ENCODE assay signal across 8 cellular contexts in genomic region chr9:98943682-98944129, GRCh38. TPM values are rescaled to one million over a fixed set of nuclear protein-coding genes. Genes with fewer than 3 reads are reported as not detected.
DNase-seq lines count a peak whose midpoint lies in the region; ATAC-seq and TF ChIP-seq lines count a peak whose summit lies in the region.

Gene COL15A1, plus strand, starts transcription at chr9:98943907. Its CDS starts 155 bp downstream, at chr9:98944062.

- H3K23me2 ChIP-seq in H9 (ENCODE audit: insufficient read length, low read depth, low read length, poor library complexity, severe bottlenecking) = peaks cover 7% of the 10 kb centered on the region

- H2BK15ac ChIP-seq in H9 (ENCODE audit: low read depth, low read length) = no peak within 1 kb of the TSS; the same call in 1 of the 2 replicates

- POLR2A ChIA-PET in RWPE1 (lab: Yijun Ruan, JAX; ENCODE audit: low non-redundant PET) = no interaction called here

- H3K27ac ChIP-seq in H9 (ENCODE audit: insufficient read length, low read depth, low read length) (no peak within 1 kb of the TSS), left ventricle myocardium inferior (replicated peaks) (peak within 1 kb of the TSS; percentile 93), sigmoid colon (peak within 1 kb of the TSS; percentile 85 to 89 (median 87)), RWPE1 (no peak within 1 kb of the TSS)

- H3K9ac ChIP-seq in H9 (ENCODE audit: extremely low read depth, insufficient read length, low read length) = no peak within 1 kb of the TSS

- H3K4me2 ChIP-seq in H9 (ENCODE audit: insufficient read depth, insufficient read length, low read length) = peak within 1 kb of the TSS; percentile 79

- peaks cover 23 to 31% of the 10 kb centered on the region in 2 experiments for H3K4me1 Mint-ChIP-seq in H9

- H4K8ac ChIP-seq in H9 (replicated peaks; ENCODE audit: insufficient read length, low read depth, low read length) = no peak within 1 kb of the TSS

- H2BK12ac ChIP-seq in H9 (ENCODE audit: insufficient read length, low read depth, low read length) = no peak within 1 kb of the TSS

- H4K5ac ChIP-seq in H9 (ENCODE audit: insufficient read length, low read depth, low read length) = no peak within 1 kb of the TSS

- TF ChIP-seq POLR2A in sigmoid colon (IDR thresholded peaks at IDR 0.05) = no peak

- no peak for TF ChIP-seq CTCF in H9 (conservative IDR thresholded peaks at IDR 0.05)
- TF ChIP-seq CTCF in WI38 (IDR thresholded peaks at IDR 0.05; ENCODE audit: low read depth, low read length) = no peak
- no peak for TF ChIP-seq CTCF in left ventricle myocardium inferior (IDR thresholded peaks at IDR 0.05; ENCODE audit: borderline replicate concordance)
- no peak for TF ChIP-seq CTCF in sigmoid colon (IDR thresholded peaks at IDR 0.05)
- TF ChIP-seq CTCF in RWPE1 (conservative IDR thresholded peaks at IDR 0.05; ENCODE audit: low read depth) = no peak

- no peaks in the 10 kb centered on the region for H3K79me2 ChIP-seq in H9 (ENCODE audit: insufficient read depth, low read length)

- H3K14ac ChIP-seq in H9 (ENCODE audit: insufficient read depth, low read length) = peak within 1 kb of the TSS; percentile 27; the same call in 1 of the 2 replicates

- H2AK5ac ChIP-seq in H9 (ENCODE audit: insufficient read length, low read length) = no peak within 1 kb of the TSS

- H3K27me3 Mint-ChIP-seq in H9 (ENCODE audit: low read depth) = peaks cover 84% of the 10 kb centered on the region

- no peak within 1 kb of the TSS for H2BK20ac ChIP-seq in H9 (ENCODE audit: low read depth, low read length, poor library complexity, severe bottlenecking)

- H4K91ac ChIP-seq in H9 (ENCODE audit: insufficient read length, low read depth, low read length) = no peak within 1 kb of the TSS

- H3K9me3 ChIP-seq in H9 (ENCODE audit: control insufficient read depth, low read depth, low read length) (no peaks in the 10 kb centered on the region), left ventricle myocardium inferior (replicated peaks) (no peaks in the 10 kb centered on the region), sigmoid colon (no peaks in the 10 kb centered on the region)

- no peak within 1 kb of the TSS for H2AFZ ChIP-seq in H9 (ENCODE audit: low read length)

- H3K36me3 Mint-ChIP-seq in H9 (ENCODE audit: insufficient read depth in 1 of 3, low read depth in 3 of 3) = no peaks in the 10 kb centered on the region

- no peak within 1 kb of the TSS for H3K4ac ChIP-seq in H9 (ENCODE audit: low read depth, low read length)

- H3K56ac ChIP-seq in H9 (ENCODE audit: insufficient read length, low read depth, low read length) = no peak within 1 kb of the TSS

- TF ChIP-seq EP300 in sigmoid colon (IDR thresholded peaks at IDR 0.05) = no peak

- H4K20me1 ChIP-seq in H9 (ENCODE audit: control insufficient read depth, insufficient read depth, insufficient read length) = no peaks in the 10 kb centered on the region

- H3T11ph ChIP-seq in H9 (ENCODE audit: low read length) = no peak within 1 kb of the TSS

- H3K79me1 ChIP-seq in H9 (ENCODE audit: insufficient read depth, low read depth, low read length, poor library complexity, severe bottlenecking) = no peaks in the 10 kb centered on the region

- peaks cover 35% of the 10 kb centered on the region for H3K27me3 ChIP-seq in H9 (ENCODE audit: insufficient read depth, low read length)
- peaks cover 16% of the 10 kb centered on the region for H3K27me3 ChIP-seq in left ventricle myocardium inferior (ENCODE audit: low read depth)
- H3K27me3 ChIP-seq in sigmoid colon = no peaks in the 10 kb centered on the region

- no peak within 1 kb of the TSS for H2BK5ac ChIP-seq in H9 (ENCODE audit: insufficient read length, low read length)

- H3K36me3 ChIP-seq in left ventricle myocardium inferior = no peaks in the 10 kb centered on the region
- H3K36me3 ChIP-seq in sigmoid colon = no peaks in the 10 kb centered on the region

- H3K27ac Mint-ChIP-seq in H9 = no peak within 1 kb of the TSS

- CTCF ChIA-PET in RWPE1 (lab: Yijun Ruan, JAX) = no interaction called here

- H2BK120ac ChIP-seq in H9 (ENCODE audit: low read depth, low read length, poor library complexity, severe bottlenecking) = no peak within 1 kb of the TSS

- no peaks in the 10 kb centered on the region for H3K9me3 Mint-ChIP-seq in H9

- H3K4me3 Mint-ChIP-seq in H9 = peak within 1 kb of the TSS; percentile 67 to 83

- H3K4me3 ChIP-seq in WI38 (ENCODE audit: low read depth, low read length) = peak within 1 kb of the TSS; percentile 67
- H3K4me3 ChIP-seq in left ventricle myocardium inferior = peak within 1 kb of the TSS; percentile 87
- peak within 1 kb of the TSS; percentile 64 to 78 (median 70) for H3K4me3 ChIP-seq in sigmoid colon

- H3K18ac ChIP-seq in H9 (ENCODE audit: insufficient read length, low read depth, low read length) = no peak within 1 kb of the TSS

- H3K4me1 ChIP-seq in H9 (ENCODE audit: insufficient read depth, low read length) (peaks cover 6% of the 10 kb centered on the region), left ventricle myocardium inferior (peaks cover 88% of the 10 kb centered on the region), sigmoid colon (peaks cover 0 to 42% (median 34%) of the 10 kb centered on the region in 4 donors)

- no peak for ATAC-seq in GM18907 (IDR thresholded peaks at IDR 0.05; ENCODE audit: unreplicated experiment)

- H3K23ac ChIP-seq in H9 (ENCODE audit: insufficient read length, low read depth, low read length) = no peak within 1 kb of the TSS

- peak; percentile 55 for DNase-seq in H9
- peak; percentile 49 for DNase-seq in left ventricle myocardium inferior
- peak; percentile 76 for DNase-seq in sigmoid colon
- DNase-seq in RWPE1 (ENCODE audit: low spot score) = no peak
- DNase-seq in C1 segment of cervical spinal cord (lab: John Stamatoyannopoulos, UW) = no peak
- no peak for DNase-seq in stimulated activated naive CD4-positive, alpha-beta T cell treated with Interleukin-2 at 50 U/mL for 16 hours (lab: John Stamatoyannopoulos, UW)

- intact Hi-C loops in left ventricle myocardium inferior (cut with micrococcal nuclease) (no loop called here), sigmoid colon (cut with DNase I) (loop anchor here (2.0 kb wide), 2 partner anchors 55 to 83 kb away; no protein-coding TSS in a partner anchor)

- WGBS in H9 (ENCODE audit: extremely low coverage, insufficient read length, low lambda C conversion rate) = no CpG with 5 or more reads among the region's 65 CpGs
- WGBS in sigmoid colon, 2 donors = 2 to 5% methylated on average over 65 of the region's 65 CpGs

RNA-seq across cellular contexts. Expression of gene COL15A1, which starts in this region (rescaled TPM):
- total RNA-seq in H9 (2021) (0.15 TPM in 1 of 2 replicates, not detected in the other), left ventricle myocardium inferior (45.4 TPM), sigmoid colon (100 to 1,000 TPM in 1 of 4 donors, 10 to 100 TPM in 3; 21.4 to 104 (median 58.0) TPM)
- 1 to 10 TPM in 2 of 3 donors, under 1 TPM in 1; under 0.01 to 7.1 (median 1.8) TPM for polyA plus RNA-seq in sigmoid colon

Comparison
In these comparisons a context has a peak if more than half of its experiments do, and no peak if none do; other contexts are left out.
1. RNA of gene COL15A1 (total RNA-seq): 21.4 to 104 TPM in sigmoid colon and 45.4 TPM in left ventricle myocardium inferior (single experiment); 0.15 TPM in H9; every median in the first group is over 10 times any median in the second.
2. Peak in DNase-seq and H3K4me2 ChIP-seq in H9; RNA of the gene not detected or under 1 TPM.
3. DNase-seq: peak in left ventricle myocardium inferior (single experiment) and sigmoid colon (single experiment); none in RWPE1 (single experiment), C1 segment of cervical spinal cord (0 of 14) and stimulated activated naive CD4-positive, alpha-beta T cell treated with Interleukin-2 at 50 U/mL for 16 hours (single experiment).
4. H3K27ac ChIP-seq: peak in left ventricle myocardium inferior (single experiment) and sigmoid colon (4 of 4); none in H9 (single experiment) and RWPE1 (single experiment).
5. Peak in every context shown above with its lines, with median percentiles within 50 percentile points of each other: H3K4me3 ChIP-seq.